Comparison of ENCODE assay signal across 24 cellular contexts in the genomic region with DNA sequence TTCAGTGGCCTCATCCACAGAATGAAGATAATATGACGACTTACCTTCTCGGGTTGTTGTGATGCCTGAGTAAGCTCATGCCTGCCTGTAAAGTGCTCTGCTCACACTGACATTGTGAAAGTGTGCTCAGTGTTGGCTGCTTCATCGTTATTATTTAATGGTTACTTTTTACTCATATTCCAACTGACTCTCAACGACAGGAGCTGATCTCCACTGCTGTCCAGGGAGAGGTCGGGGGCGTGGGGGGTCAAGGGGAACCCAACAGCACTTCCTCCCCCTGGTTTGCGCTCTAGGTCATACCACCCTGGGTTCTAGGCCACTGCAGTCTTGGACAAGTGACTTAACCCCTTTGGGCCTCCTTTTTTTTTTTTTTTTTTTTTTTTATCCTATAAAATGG. TPM values are rescaled to one million over a fixed set of nuclear protein-coding genes. Genes with fewer than 3 reads are reported as not detected.
DNase-seq lines count a peak whose midpoint lies in the region; ATAC-seq, FAIRE-seq and TF ChIP-seq lines count a peak whose summit lies in the region.
"Had no signal": no experiment of that assay in that cellular context is flagged by ENCODE, and none has a peak within 500 bp of the region (broad histone marks: within the 10 kb centered on the region; RNA-seq: fewer than 3 reads in every experiment).

No MANE protein-coding gene starts in this region.

- H3K27ac ChIP-seq in coronary artery = no peak overlapping the region
- H3K27ac ChIP-seq: HL-60 had no signal

- no peak for TF ChIP-seq POLR2A in H54 (IDR thresholded peaks at IDR 0.05; ENCODE audit: low read depth, low read length)

- ATAC-seq in Right ventricle myocardium superior (ENCODE audit: poor library complexity) (peak; percentile 18), left cardiac atrium (no peak), sciatic nerve (peak; percentile 8), HG03159 (IDR thresholded peaks at IDR 0.05; ENCODE audit: unreplicated experiment) (no peak)

- no peak overlapping the region for H3K4me3 Mint-ChIP-seq in osteocyte (ENCODE audit: unreplicated experiment)
- H3K4me3 Mint-ChIP-seq: CD4-positive, CD25-positive, alpha-beta regulatory T cell had no signal

- no peak overlapping the region for H3K4me3 ChIP-seq in coronary artery

- TF ChIP-seq CTCF in coronary artery (IDR thresholded peaks at IDR 0.05) = no peak
- no peak for TF ChIP-seq CTCF in osteocyte (IDR thresholded peaks at IDR 0.05)

- no peaks in the 10 kb centered on the region for H3K27me3 Mint-ChIP-seq in osteocyte (ENCODE audit: unreplicated experiment)
- H3K27me3 Mint-ChIP-seq: CD4-positive, CD25-positive, alpha-beta regulatory T cell had no signal

- H3K27ac Mint-ChIP-seq in osteocyte (ENCODE audit: unreplicated experiment) = no peak overlapping the region
- H3K27ac Mint-ChIP-seq: CD4-positive, CD25-positive, alpha-beta regulatory T cell had no signal

- no peak for FAIRE-seq in H54 (lab: Jason Lieb, UNC)
- FAIRE-seq: RCC 7860 had no signal

- H3K36me3 Mint-ChIP-seq in osteocyte (ENCODE audit: unreplicated experiment) = no peaks in the 10 kb centered on the region

- H3K4me1 Mint-ChIP-seq in osteocyte (ENCODE audit: unreplicated experiment) = peaks cover 36% of the 10 kb centered on the region
- H3K4me1 Mint-ChIP-seq: CD4-positive, CD25-positive, alpha-beta regulatory T cell had no signal

- no peaks in the 10 kb centered on the region for H3K9me3 Mint-ChIP-seq in osteocyte (ENCODE audit: unreplicated experiment)
- H3K9me3 Mint-ChIP-seq: CD4-positive, CD25-positive, alpha-beta regulatory T cell had no signal

- intact Hi-C loops in Right ventricle myocardium superior (cut with DNase I) (no loop called here), left cardiac atrium (cut with DNase I) (no loop called here), sciatic nerve (cut with DNase I) (no loop called here)

- DNase-seq in Right ventricle myocardium superior = no peak
- DNase-seq in left cardiac atrium = no peak
- DNase-seq in coronary artery (ENCODE audit: low spot score) = peak; percentile 52
- peak; percentile 51 for DNase-seq in sciatic nerve (ENCODE audit: low spot score)
- peak; percentile 14 for DNase-seq in ureter (ENCODE audit: low spot score)
- DNase-seq in H54 (ENCODE audit: insufficient read length, low spot score) = no peak
- no peak for DNase-seq in osteocyte (ENCODE audit: extremely low spot score, unreplicated experiment)
- DNase-seq: BE2C; CD4-positive, CD25-positive, alpha-beta regulatory T cell; EL; GF-D8; H7; KG1; NCI-H1092; NCI-H1436; NCI-H187 treated with DMSO at 0.1 percent for 48 hours; NCI-H2107; NCI-H446 treated with DMSO at 0.1 percent for 48 hours; NCI-H526 treated with DMSO at 0.1 percent for 48 hours; OCI-M1; SHP77 had no signal

RNA-seq across cellular contexts. Expression of gene ANGPTL2, which starts 52.9 kb away (rescaled TPM):
- total RNA-seq in Right ventricle myocardium superior = 32.6 TPM
- 10 to 100 TPM; 51.8 to 63.1 TPM for total RNA-seq in left cardiac atrium
- 46.4 TPM for total RNA-seq in sciatic nerve
- 22.2 TPM for total RNA-seq in ureter
- total RNA-seq in osteocyte = 34.8 and 40.0 TPM in 2 replicates
- total RNA-seq: CD4-positive, CD25-positive, alpha-beta regulatory T cell had no signal

Comparison
In these comparisons a context has a peak if more than half of its experiments do, and no peak if none do; other contexts are left out.
1. ATAC-seq: peak in Right ventricle myocardium superior (single experiment) and sciatic nerve (single experiment); none in left cardiac atrium (0 of 2) and HG03159 (single experiment).
2. DNase-seq: peak in coronary artery (single experiment), sciatic nerve (single experiment) and ureter (single experiment); none in Right ventricle myocardium superior (single experiment), left cardiac atrium (single experiment), H54 (single experiment) and osteocyte (single experiment).